Comparison of ENCODE assay signal across 21 cellular contexts in the genomic region with DNA sequence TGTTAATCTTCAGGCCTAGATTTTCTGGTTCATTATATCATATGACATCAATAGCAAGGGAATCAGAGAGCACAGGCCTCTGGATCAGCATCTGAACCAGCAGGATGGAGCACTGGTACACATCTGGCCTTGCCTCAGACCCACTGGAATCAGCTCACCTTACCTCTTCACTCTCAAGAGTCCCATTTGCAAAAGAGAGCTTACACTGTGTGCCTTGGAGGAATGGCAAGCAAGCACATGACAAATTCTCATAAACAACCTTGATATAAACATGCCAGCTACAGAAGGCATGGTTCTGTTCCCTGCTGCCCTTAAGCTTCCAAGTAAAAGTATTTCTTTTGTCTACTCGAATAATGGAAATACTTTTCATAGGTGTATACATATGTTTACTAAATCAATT.
"Had no signal": no experiment of that assay in that cellular context is flagged by ENCODE, and none has a peak within 500 bp of the region (broad histone marks: within the 10 kb centered on the region; RNA-seq: fewer than 3 reads in every experiment).

No MANE protein-coding gene starts in this region.

- ATAC-seq: activated CD4-positive, CD25-positive, alpha-beta regulatory T cell treated with anti-CD3 and anti-CD28 coated beads, Interleukin-2, amount 50 U/mL, for 24 hours; activated CD8-positive, alpha-beta memory T cell treated with anti-CD3 and anti-CD28 coated beads, Interleukin-2, amount 10 ng/mL, durations not matched to agents 7 days and 5 days; activated CD8-positive, alpha-beta T cell treated with anti-CD3 and anti-CD28 coated beads for 36 hours; psoas muscle had no signal

- H3K4me2 ChIP-seq: hepatocyte had no signal

- H3K36me3 ChIP-seq: brain microvascular endothelial cell, left ventricle myocardium inferior, neutrophil, ovary, right atrium auricular region, transverse colon had no signal

- H2AFZ ChIP-seq: hepatocyte had no signal

- H3K9me3 ChIP-seq: left ventricle myocardium inferior, neutrophil, ovary, psoas muscle, right atrium auricular region, transverse colon had no signal

- DNase-seq: activated CD4-positive, alpha-beta T cell treated with anti-CD3 and anti-CD28 coated beads, Interleukin-2, amount 10 ng/mL, durations not matched to agents 24 days and 14 days; activated CD8-positive, alpha-beta memory T cell treated with anti-CD3 and anti-CD28 coated beads, Interleukin-2, amount 10 ng/mL, durations not matched to agents 7 days and 5 days; activated CD8-positive, alpha-beta T cell treated with anti-CD3 and anti-CD28 coated beads for 36 hours; activated gamma-delta T cell treated with Interleukin-2 at 50 U/mL for 16 hours; activated T-cell treated with anti-CD3 and anti-CD28 coated beads for 4 hours; aorta; brain microvascular endothelial cell; caudate nucleus; effector memory CD4-positive, alpha-beta T cell; glutamatergic neuron; immature natural killer cell; left ventricle myocardium inferior; ovary; psoas muscle; stimulated activated CD4-positive, alpha-beta T cell treated with anti-CD3 and anti-CD28 coated beads, Interleukin-12 subunit alpha, Interleukin-12 subunit beta, amount 100 ng/mL, for 4 hours; stimulated activated CD4-positive, alpha-beta T cell treated with anti-CD3 and anti-CD28 coated beads, Interleukin-4, amount 100 ng/mL, for 4 hours; transverse colon had no signal

- H3K4me3 ChIP-seq: hepatocyte, left ventricle myocardium inferior, ovary, psoas muscle, right atrium auricular region, transverse colon had no signal

- H3K4me1 ChIP-seq: psoas muscle, transverse colon had no signal

- H3K27me3 ChIP-seq: brain microvascular endothelial cell, hepatocyte, neutrophil, ovary, right atrium auricular region, transverse colon had no signal

- H3K27ac ChIP-seq: brain microvascular endothelial cell, hepatocyte, left ventricle myocardium inferior, neutrophil, psoas muscle had no signal
